25 cellular contexts compared by ENCODE assay signal in the genomic region with DNA sequence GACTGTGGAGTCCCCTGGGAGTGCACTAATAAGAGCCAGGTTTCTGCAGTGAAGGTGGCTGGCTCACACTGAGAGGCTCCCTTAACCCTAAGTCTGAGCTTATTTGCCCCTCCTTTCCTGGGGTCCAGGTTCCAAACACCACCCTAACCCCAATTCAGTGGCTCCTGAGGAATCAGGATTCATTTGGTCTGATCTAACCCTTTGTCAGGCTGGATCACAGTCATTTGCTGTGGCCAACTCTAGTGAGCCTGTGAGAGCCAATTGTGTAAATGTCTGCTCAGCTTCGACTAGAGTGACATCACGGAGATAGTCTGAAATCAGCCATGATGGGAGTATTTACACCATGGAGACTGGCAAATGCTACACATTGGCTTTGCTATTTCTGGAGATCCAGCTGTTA.
DNase-seq lines count a peak whose midpoint lies in the region; TF ChIP-seq lines count a peak whose summit lies in the region.
"Had no signal": no experiment of that assay in that cellular context is flagged by ENCODE, and none has a peak within 500 bp of the region (broad histone marks: within the 10 kb centered on the region; RNA-seq: fewer than 3 reads in every experiment).

No MANE protein-coding gene starts in this region.

- intact Hi-C loops in cardiac septum (cut with DNase I) = no loop called here

- no peak overlapping the region for H3K4me3 Mint-ChIP-seq in osteocyte (ENCODE audit: unreplicated experiment)
- H3K4me3 Mint-ChIP-seq: CD14-positive monocyte; CD4-positive, alpha-beta memory T cell; CD4-positive, CD25-positive, alpha-beta regulatory T cell; CD8-positive, alpha-beta memory T cell had no signal

- no peaks in the 10 kb centered on the region for H3K9me3 Mint-ChIP-seq in osteocyte (ENCODE audit: unreplicated experiment)

- H3K27me3 ChIP-seq in right atrium auricular region = no peaks in the 10 kb centered on the region
- H3K27me3 ChIP-seq: BLaER1 had no signal

- no peaks in the 10 kb centered on the region for H3K36me3 ChIP-seq in right atrium auricular region
- H3K36me3 ChIP-seq: BE2C, BLaER1 had no signal

- H3K4me1 Mint-ChIP-seq in osteocyte (ENCODE audit: unreplicated experiment) = no peaks in the 10 kb centered on the region
- H3K4me1 Mint-ChIP-seq: CD4-positive, CD25-positive, alpha-beta regulatory T cell; CD8-positive, alpha-beta memory T cell had no signal

- no peak overlapping the region for H3K4me3 ChIP-seq in right atrium auricular region
- H3K4me3 ChIP-seq: BLaER1, GM12878 had no signal

- no peak overlapping the region for H3K27ac Mint-ChIP-seq in osteocyte (ENCODE audit: unreplicated experiment)
- H3K27ac Mint-ChIP-seq: CD14-positive monocyte; CD4-positive, CD25-positive, alpha-beta regulatory T cell had no signal

- H3K9me3 ChIP-seq in right atrium auricular region = no peaks in the 10 kb centered on the region
- H3K9me3 ChIP-seq: BE2C, BLaER1 had no signal

- H3K27ac ChIP-seq in right atrium auricular region = no peak overlapping the region
- H3K27ac ChIP-seq: 22Rv1, BLaER1 had no signal

- H3K36me3 Mint-ChIP-seq in osteocyte (ENCODE audit: unreplicated experiment) = no peaks in the 10 kb centered on the region
- H3K36me3 Mint-ChIP-seq: CD14-positive monocyte; CD4-positive, alpha-beta memory T cell; CD4-positive, CD25-positive, alpha-beta regulatory T cell; CD8-positive, alpha-beta memory T cell had no signal

- DNase-seq in NCI-H82 (lab: John Stamatoyannopoulos, UW) (peak; percentile 10), NCI-H82 treated with DMSO at 0.1 percent for 48 hours (lab: John Stamatoyannopoulos, UW; ENCODE audit: unreplicated experiment) (no peak), cardiac septum (ENCODE audit: low spot score) (peak; percentile 62), right atrium auricular region (ENCODE audit: low spot score) (no peak), osteocyte (ENCODE audit: extremely low spot score, unreplicated experiment) (peak; percentile 11), HUDEP-2 (lab: John Stamatoyannopoulos, UW; ENCODE audit: unreplicated experiment in 76 of 76) (no peak), NOMO-1 treated with dmso at 0.1 percent for 144 hours (lab: John Stamatoyannopoulos, UW; ENCODE audit: unreplicated experiment) (no peak)
- DNase-seq: ACHN; BE2C; C1 segment of cervical spinal cord; CD4-positive, alpha-beta memory T cell; CD4-positive, CD25-positive, alpha-beta regulatory T cell; CD8-positive, alpha-beta memory T cell; COR-L47; DMS 273 treated with DMSO at 0.1 percent for 48 hours; DMS153; DMS53; DMS79; DND-41; EL; GDM1 had no signal

- TF ChIP-seq CTCF in right atrium auricular region (IDR thresholded peaks at IDR 0.05) = no peak
- no peak for TF ChIP-seq CTCF in osteocyte (IDR thresholded peaks at IDR 0.05)

- no peaks in the 10 kb centered on the region for H3K4me1 ChIP-seq in right atrium auricular region
- H3K4me1 ChIP-seq: BE2C had no signal

- H3K27me3 Mint-ChIP-seq in osteocyte (ENCODE audit: unreplicated experiment) = peaks cover 9% of the 10 kb centered on the region

Comparison
In these comparisons a context has a peak if more than half of its experiments do, and no peak if none do; other contexts are left out.
1. DNase-seq: peak in NCI-H82 (single experiment), cardiac septum (single experiment) and osteocyte (single experiment); none in NCI-H82 treated with DMSO at 0.1 percent for 48 hours (single experiment), right atrium auricular region (single experiment), HUDEP-2 (0 of 76) and NOMO-1 treated with dmso at 0.1 percent for 144 hours (single experiment).